23 cellular contexts compared by ENCODE assay signal in the genomic region with DNA sequence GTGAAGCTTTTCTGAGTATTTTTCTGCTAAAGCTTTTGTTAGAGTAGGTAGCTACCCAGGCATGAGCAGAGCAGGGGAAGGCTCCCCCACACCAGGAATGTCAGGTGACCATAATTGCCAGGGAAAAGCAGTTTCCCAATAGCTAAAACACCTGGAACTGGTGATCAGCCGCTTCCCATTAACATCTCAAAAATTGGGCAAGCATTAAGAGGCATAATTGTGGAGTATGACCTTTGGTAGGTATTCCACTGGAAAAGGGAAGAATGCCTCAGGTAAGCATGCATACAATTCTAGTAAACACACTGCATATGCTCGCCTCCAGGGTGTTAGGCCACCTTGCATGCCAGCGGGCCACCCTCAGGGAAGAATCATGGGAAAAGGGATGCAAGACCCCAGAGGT.
A peak's percentile ranks its signal among the peaks of the same experiment; 100 is the strongest.
DNase-seq lines count a peak whose midpoint lies in the region; FAIRE-seq and TF ChIP-seq lines count a peak whose summit lies in the region.
"Had no signal": no experiment of that assay in that cellular context is flagged by ENCODE, and none has a peak within 500 bp of the region (broad histone marks: within the 10 kb centered on the region; RNA-seq: fewer than 3 reads in every experiment).

No MANE protein-coding gene starts in this region.

- H3K4me3 ChIP-seq in PC-9, result no peak overlapping the region
- H3K4me3 ChIP-seq in fibroblast of lung (replicated peaks in 1 of 4; ENCODE audit: control extremely low read depth in 1 of 4, insufficient read depth in 1 of 4, low read depth in 3 of 4, low read length in 4 of 4), result no peak overlapping the region
- no peak overlapping the region for H3K4me3 ChIP-seq in neutrophil (ENCODE audit: low read depth in 1 of 2, low read length in 1 of 2)
- H3K4me3 ChIP-seq in spleen, result no peak overlapping the region
- H3K4me3 ChIP-seq: BLaER1 treated with 17β-estradiol and CSF1 and Interleukin-3, amounts not matched to agents 10 nM and 100 nM; GM23338; HAP-1 had no signal

- TF ChIP-seq POLR2A in spleen (IDR thresholded peaks at IDR 0.05) (no peak), H54 (IDR thresholded peaks at IDR 0.05; ENCODE audit: low read depth, low read length) (no peak)

- H3K79me2 ChIP-seq in PC-9 (ENCODE audit: low read depth) (no peaks in the 10 kb centered on the region), fibroblast of lung (ENCODE audit: control insufficient read depth, insufficient read depth, low read length) (no peaks in the 10 kb centered on the region)

- H3K4me2 ChIP-seq in PC-9, result peak overlapping the region; percentile 64
- peak overlapping the region; percentile 29 for H3K4me2 ChIP-seq in fibroblast of lung (ENCODE audit: extremely low read depth, insufficient read depth, low read length)
- H3K4me2 ChIP-seq: GM23338 had no signal

- POLR2A ChIA-PET in PC-9 (lab: Charles Lee; ENCODE audit: unreplicated experiment), result no interaction called here

- H3K4me1 ChIP-seq in PC-9 (replicated peaks; ENCODE audit: insufficient read depth) (peaks cover 88% of the 10 kb centered on the region), fibroblast of lung (ENCODE audit: control insufficient read depth, extremely low read depth, insufficient read depth, low read length) (peaks cover 19% of the 10 kb centered on the region), neutrophil (ENCODE audit: control insufficient read depth in 1 of 2, insufficient read depth in 1 of 2, low read depth in 1 of 2, low read length in 1 of 2) (peaks cover 19 to 25% of the 10 kb centered on the region in 2 experiments), spleen (peaks cover 0 to 37% (median 12%) of the 10 kb centered on the region in 6 donors)
- H3K4me1 ChIP-seq: HAP-1 had no signal

- intact Hi-C loops in PC-9 (cut with micrococcal nuclease; ENCODE audit: unreplicated experiment), result no loop called here
- intact Hi-C loops in spleen (cut with DNase I; ENCODE audit: low total_unique reads), result no loop called here

- 82 to 92% (median 91%) methylated on average over 3 of the region's 3 CpGs for WGBS in spleen, 5 donors

- peak in 1 of 2 experiments; percentile 76 for DNase-seq in PC-9
- DNase-seq in fibroblast of lung (ENCODE audit: low read depth in 2 of 2), result no peak
- no peak for DNase-seq in spleen
- DNase-seq in activated CD4-positive, alpha-beta T cell treated with anti-CD3 and anti-CD28 coated beads, Interleukin-2, amount 50 U/mL, for 1 hour, result no peak
- DNase-seq in DMS 273 treated with DMSO at 0.1 percent for 48 hours (lab: John Stamatoyannopoulos, UW), result no peak
- no peak for DNase-seq in H54 (ENCODE audit: insufficient read length, low spot score)
- DNase-seq: CD4-positive, alpha-beta T cell; KBM-7; MV-4-11; NCI-H1105; NCI-H1436 treated with DMSO at 0.1 percent for 48 hours; NCI-H187 treated with DMSO at 0.1 percent for 48 hours; NCI-H446; NCI-H524 treated with DMSO at 0.1 percent for 48 hours; NCI-H774; SHP77 had no signal

- H4K20me1 ChIP-seq in PC-9 (ENCODE audit: insufficient read depth) (no peaks in the 10 kb centered on the region), fibroblast of lung (ENCODE audit: control insufficient read depth, extremely low read depth, insufficient read depth, low read length) (no peaks in the 10 kb centered on the region)
- H4K20me1 ChIP-seq: BLaER1 treated with 17β-estradiol and CSF1 and Interleukin-3, amounts not matched to agents 10 nM and 100 nM had no signal

- TF ChIP-seq CTCF in PC-9 (conservative IDR thresholded peaks at IDR 0.05) (no peak), fibroblast of lung (conservative IDR thresholded peaks at IDR 0.05 in 1 of 2, IDR thresholded peaks at IDR 0.05 in 1 of 2; ENCODE audit: low read depth in 1 of 2, low read length in 2 of 2) (no peak), neutrophil (IDR thresholded peaks at IDR 0.05) (no peak), spleen (IDR thresholded peaks at IDR 0.05 in 8 of 11, conservative IDR thresholded peaks at IDR 0.05 in 3 of 11) (no peak)

- FAIRE-seq in H54 (lab: Jason Lieb, UNC), result no peak
- FAIRE-seq: A204.1, G401.6 had no signal

- H3K9ac ChIP-seq in fibroblast of lung (ENCODE audit: insufficient read depth, low read length), result no peak overlapping the region
- H3K9ac ChIP-seq: BLaER1 treated with 17β-estradiol and CSF1 and Interleukin-3, amounts not matched to agents 10 nM and 100 nM had no signal

- H3K36me3 ChIP-seq in PC-9 (ENCODE audit: low read depth) (no peaks in the 10 kb centered on the region), fibroblast of lung (ENCODE audit: control insufficient read depth, insufficient read depth, low read length) (no peaks in the 10 kb centered on the region), neutrophil (no peaks in the 10 kb centered on the region), spleen (no peaks in the 10 kb centered on the region)
- H3K36me3 ChIP-seq: BLaER1 treated with 17β-estradiol and CSF1 and Interleukin-3, amounts not matched to agents 10 nM and 100 nM; HAP-1 had no signal

- H3K27me3 ChIP-seq in PC-9 (ENCODE audit: insufficient read depth, low read depth) (no peaks in the 10 kb centered on the region), fibroblast of lung (ENCODE audit: control insufficient read depth, insufficient read depth, low read length) (no peaks in the 10 kb centered on the region), neutrophil (no peaks in the 10 kb centered on the region), spleen (replicated peaks in 1 of 7) (no peaks in the 10 kb centered on the region)
- H3K27me3 ChIP-seq: BLaER1 treated with 17β-estradiol and CSF1 and Interleukin-3, amounts not matched to agents 10 nM and 100 nM had no signal

- no peak overlapping the region for H2AFZ ChIP-seq in PC-9
- H2AFZ ChIP-seq in fibroblast of lung (ENCODE audit: low read length), result no peak overlapping the region
- H2AFZ ChIP-seq: GM23338 had no signal

- no peaks in the 10 kb centered on the region for H3K9me2 ChIP-seq in PC-9 (ENCODE audit: insufficient read depth)

- H3F3A ChIP-seq in PC-9 (ENCODE audit: insufficient read depth, low read depth), result peaks cover 30% of the 10 kb centered on the region

- no TSS peak for BruUV-seq in PC-9 (replicated peaks; lab: Mats Ljungman, UMichigan)

- peak overlapping the region; percentile 70 for H3K27ac ChIP-seq in PC-9
- peak overlapping the region; percentile 51 for H3K27ac ChIP-seq in fibroblast of lung (ENCODE audit: insufficient read depth, low read length)
- peak overlapping the region; percentile 52 for H3K27ac ChIP-seq in neutrophil
- H3K27ac ChIP-seq in spleen, result peak overlapping the region in 7 of 8 donors; percentile 11 to 73 (median 61)
- H3K27ac ChIP-seq: BLaER1 treated with 17β-estradiol and CSF1 and Interleukin-3, amounts not matched to agents 10 nM and 100 nM; RWPE1 had no signal

- CTCF ChIA-PET in PC-9 (lab: Charles Lee), result no interaction called here

- H3K9me3 ChIP-seq in PC-9 (ENCODE audit: insufficient read depth, low read depth) (no peaks in the 10 kb centered on the region), fibroblast of lung (ENCODE audit: control insufficient read depth, insufficient read depth, low read depth, low read length) (no peaks in the 10 kb centered on the region), neutrophil (no peaks in the 10 kb centered on the region), spleen (no peaks in the 10 kb centered on the region)
- H3K9me3 ChIP-seq: HAP-1 had no signal
